Comparison of ENCODE assay signal across 22 cellular contexts in the genomic region with DNA sequence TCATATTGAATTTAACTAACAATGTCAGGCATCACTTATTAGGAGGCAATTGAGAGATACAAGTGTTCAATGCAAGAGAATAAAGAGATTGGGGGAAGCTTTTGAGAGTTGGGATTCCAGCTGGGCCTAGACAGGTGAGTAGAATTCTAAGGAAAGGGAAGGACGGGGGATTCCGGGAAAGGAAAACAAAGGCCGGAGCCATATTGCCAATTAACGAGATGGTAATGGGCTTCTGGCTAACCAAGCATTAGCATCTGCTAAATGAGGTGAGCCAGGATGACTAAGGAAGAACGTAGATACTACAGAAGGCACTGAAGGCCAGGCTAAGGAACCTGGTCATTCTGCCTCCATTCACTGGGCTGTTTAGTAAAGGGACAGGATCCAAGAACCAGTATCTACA. TPM values are rescaled to one million over a fixed set of nuclear protein-coding genes. Genes with fewer than 3 reads are reported as not detected.
DNase-seq lines count a peak whose midpoint lies in the region; ATAC-seq and TF ChIP-seq lines count a peak whose summit lies in the region.
"Had no signal": no experiment of that assay in that cellular context is flagged by ENCODE, and none has a peak within 500 bp of the region (broad histone marks: within the 10 kb centered on the region; RNA-seq: fewer than 3 reads in every experiment).

No MANE protein-coding gene starts in this region.

- H3K27me3 ChIP-seq in HUES64 (ENCODE audit: insufficient read depth, low read length) = no peaks in the 10 kb centered on the region
- H3K27me3 ChIP-seq: BLaER1 treated with 17β-estradiol and CSF1 and Interleukin-3, amounts not matched to agents 10 nM and 100 nM; esophagus squamous epithelium; spleen; vagina had no signal

- H3K27ac ChIP-seq in HUES64 (ENCODE audit: low read depth, low read length) = peak overlapping the region; percentile 7
- peak overlapping the region; percentile 34 for H3K27ac ChIP-seq in cingulate gyrus (ENCODE audit: low read depth, low read length)
- H3K27ac ChIP-seq: BLaER1 treated with 17β-estradiol and CSF1 and Interleukin-3, amounts not matched to agents 10 nM and 100 nM; esophagus squamous epithelium; spleen; vagina had no signal

- no TSS peak for BruUV-seq in Calu3 (replicated peaks; lab: Mats Ljungman, UMichigan)

- no peaks in the 10 kb centered on the region for H3K9me3 ChIP-seq in HUES64 (ENCODE audit: insufficient read depth, low read depth, low read length)
- H3K9me3 ChIP-seq: BLaER1 treated with 17β-estradiol and CSF1 and Interleukin-3, amounts not matched to agents 10 nM and 100 nM; esophagus squamous epithelium; mucosa of descending colon; spleen; vagina had no signal

- no peak overlapping the region for H3K9ac ChIP-seq in HUES64 (ENCODE audit: low read depth, low read length)
- H3K9ac ChIP-seq: BLaER1 treated with 17β-estradiol and CSF1 and Interleukin-3, amounts not matched to agents 10 nM and 100 nM had no signal

- peaks cover 98% of the 10 kb centered on the region for H3K4me1 Mint-ChIP-seq in activated CD8-positive, alpha-beta T cell treated with anti-CD3 and anti-CD28 coated beads for 36 hours (ENCODE audit: low read depth)
- peaks cover 92% of the 10 kb centered on the region for H3K4me1 Mint-ChIP-seq in activated CD8-positive, alpha-beta T cell treated with anti-CD3 and anti-CD28 coated beads, Interleukin-2, amount 10 ng/mL, durations not matched to agents 7 days and 5 days (ENCODE audit: low read depth)
- peaks cover 88% of the 10 kb centered on the region for H3K4me1 Mint-ChIP-seq in neural crest cell
- peaks cover 20% of the 10 kb centered on the region for H3K4me1 Mint-ChIP-seq in Calu3 (ENCODE audit: low read depth, unreplicated experiment)

- intact Hi-C loops in activated CD8-positive, alpha-beta T cell treated with anti-CD3 and anti-CD28 coated beads for 36 hours (cut with micrococcal nuclease) = no loop called here
- intact Hi-C loops in Calu3 (cut with micrococcal nuclease; ENCODE audit: unreplicated experiment) = no loop called here

- POLR2A ChIA-PET in activated CD8-positive, alpha-beta T cell treated with anti-CD3 and anti-CD28 coated beads for 36 hours (lab: Charles Lee) = interaction anchor here (0.6 to 3.3 kb wide), 10 partner anchors 8 to 128 kb away, joined by 3 to 16 read pairs (median 4); no protein-coding TSS in a partner anchor
- POLR2A ChIA-PET in activated CD8-positive, alpha-beta T cell treated with anti-CD3 and anti-CD28 coated beads, Interleukin-2, amount 10 ng/mL, durations not matched to agents 7 days and 5 days (lab: Charles Lee) = interaction anchor here (1.5 kb wide), 1 partner anchor 9 kb away, joined by 4 read pairs; no protein-coding TSS in a partner anchor

- no peak for DNase-seq in activated CD8-positive, alpha-beta T cell treated with anti-CD3 and anti-CD28 coated beads for 36 hours
- DNase-seq in activated CD8-positive, alpha-beta T cell treated with anti-CD3 and anti-CD28 coated beads, Interleukin-2, amount 10 ng/mL, durations not matched to agents 7 days and 5 days = no peak
- DNase-seq in neural crest cell (ENCODE audit: low read depth, low spot score) (no peak), Calu3 (no peak), NCI-H1436 (lab: John Stamatoyannopoulos, UW) (no peak), NCI-H187 treated with DMSO at 0.1 percent for 48 hours (lab: John Stamatoyannopoulos, UW) (no peak)
- DNase-seq: activated CD4-positive, alpha-beta T cell treated with anti-CD3 and anti-CD28 coated beads for 4 hours; DMS53; esophagus squamous epithelium; KG1; mucosa of descending colon; MV-4-11; NCI-H2029; NCI-H510A; retina; RPMI8226; spleen; stimulated activated CD4-positive, alpha-beta T cell treated with anti-CD3 and anti-CD28 coated beads, Interleukin-4, amount 100 ng/mL, for 4 hours had no signal

- H3K4me3 ChIP-seq in HUES64 (ENCODE audit: low read length) = no peak overlapping the region
- H3K4me3 ChIP-seq: BLaER1 treated with 17β-estradiol and CSF1 and Interleukin-3, amounts not matched to agents 10 nM and 100 nM; esophagus squamous epithelium; mucosa of descending colon; spleen; vagina had no signal

- H3K36me3 Mint-ChIP-seq in activated CD8-positive, alpha-beta T cell treated with anti-CD3 and anti-CD28 coated beads for 36 hours (ENCODE audit: low read depth) = peaks cover 86% of the 10 kb centered on the region
- H3K36me3 Mint-ChIP-seq in activated CD8-positive, alpha-beta T cell treated with anti-CD3 and anti-CD28 coated beads, Interleukin-2, amount 10 ng/mL, durations not matched to agents 7 days and 5 days (ENCODE audit: low read depth) = peaks cover 31% of the 10 kb centered on the region
- no peaks in the 10 kb centered on the region for H3K36me3 Mint-ChIP-seq in neural crest cell (ENCODE audit: low read depth)
- H3K36me3 Mint-ChIP-seq in Calu3 (ENCODE audit: insufficient read depth, unreplicated experiment) = no peaks in the 10 kb centered on the region

- 56% methylated on average over 5 of the region's 5 CpGs for WGBS in HUES64

- no peaks in the 10 kb centered on the region for H3K36me3 ChIP-seq in HUES64 (ENCODE audit: insufficient read depth, low read length)
- H3K36me3 ChIP-seq: esophagus squamous epithelium, vagina had no signal

- H3K4me3 Mint-ChIP-seq in activated CD8-positive, alpha-beta T cell treated with anti-CD3 and anti-CD28 coated beads for 36 hours = peak overlapping the region; percentile 16
- H3K4me3 Mint-ChIP-seq in activated CD8-positive, alpha-beta T cell treated with anti-CD3 and anti-CD28 coated beads, Interleukin-2, amount 10 ng/mL, durations not matched to agents 7 days and 5 days = no peak overlapping the region
- H3K4me3 Mint-ChIP-seq in neural crest cell = peak overlapping the region; percentile 7
- no peak overlapping the region for H3K4me3 Mint-ChIP-seq in Calu3 (ENCODE audit: low read depth, unreplicated experiment)

- ATAC-seq in activated CD8-positive, alpha-beta T cell treated with anti-CD3 and anti-CD28 coated beads for 36 hours = no peak
- ATAC-seq in activated CD8-positive, alpha-beta T cell treated with anti-CD3 and anti-CD28 coated beads, Interleukin-2, amount 10 ng/mL, durations not matched to agents 7 days and 5 days = no peak
- ATAC-seq: mucosa of descending colon had no signal

- peak overlapping the region; percentile 91 for H3K27ac Mint-ChIP-seq in activated CD8-positive, alpha-beta T cell treated with anti-CD3 and anti-CD28 coated beads for 36 hours
- H3K27ac Mint-ChIP-seq in activated CD8-positive, alpha-beta T cell treated with anti-CD3 and anti-CD28 coated beads, Interleukin-2, amount 10 ng/mL, durations not matched to agents 7 days and 5 days = no peak overlapping the region
- H3K27ac Mint-ChIP-seq in neural crest cell (ENCODE audit: unreplicated experiment) (no peak overlapping the region), Calu3 (ENCODE audit: unreplicated experiment) (no peak overlapping the region)

- CTCF ChIA-PET in activated CD8-positive, alpha-beta T cell treated with anti-CD3 and anti-CD28 coated beads for 36 hours (lab: Charles Lee) = interaction anchor here (0.8 to 1.7 kb wide), 4 partner anchors 12 to 98 kb away, joined by 3 to 7 read pairs (median 4); no protein-coding TSS in a partner anchor
- CTCF ChIA-PET in activated CD8-positive, alpha-beta T cell treated with anti-CD3 and anti-CD28 coated beads, Interleukin-2, amount 10 ng/mL, durations not matched to agents 7 days and 5 days (lab: Charles Lee) = interaction anchor here (0.9 to 2.7 kb wide), 4 partner anchors 15 to 153 kb away, joined by 3 to 10 read pairs (median 6); no protein-coding TSS in a partner anchor
- CTCF ChIA-PET in Calu3 (lab: Charles Lee) = no interaction called here

- no peaks in the 10 kb centered on the region for H3K27me3 Mint-ChIP-seq in activated CD8-positive, alpha-beta T cell treated with anti-CD3 and anti-CD28 coated beads for 36 hours
- H3K27me3 Mint-ChIP-seq in activated CD8-positive, alpha-beta T cell treated with anti-CD3 and anti-CD28 coated beads, Interleukin-2, amount 10 ng/mL, durations not matched to agents 7 days and 5 days (ENCODE audit: low read depth) = no peaks in the 10 kb centered on the region
- no peaks in the 10 kb centered on the region for H3K27me3 Mint-ChIP-seq in neural crest cell (ENCODE audit: low read depth)
- no peaks in the 10 kb centered on the region for H3K27me3 Mint-ChIP-seq in Calu3 (ENCODE audit: unreplicated experiment)

- peaks cover 61% of the 10 kb centered on the region for H3K4me1 ChIP-seq in HUES64 (ENCODE audit: insufficient read depth, low read length)

- TF ChIP-seq CTCF in activated CD8-positive, alpha-beta T cell treated with anti-CD3 and anti-CD28 coated beads for 36 hours (IDR thresholded peaks at IDR 0.05) = no peak
- TF ChIP-seq CTCF in neural crest cell (conservative IDR thresholded peaks at IDR 0.05) (no peak), Calu3 (IDR thresholded peaks at IDR 0.05; ENCODE audit: unreplicated experiment) (no peak)

- no peaks in the 10 kb centered on the region for H3K9me3 Mint-ChIP-seq in activated CD8-positive, alpha-beta T cell treated with anti-CD3 and anti-CD28 coated beads for 36 hours
- H3K9me3 Mint-ChIP-seq in activated CD8-positive, alpha-beta T cell treated with anti-CD3 and anti-CD28 coated beads, Interleukin-2, amount 10 ng/mL, durations not matched to agents 7 days and 5 days (ENCODE audit: insufficient read depth) = no peaks in the 10 kb centered on the region
- H3K9me3 Mint-ChIP-seq in neural crest cell = no peaks in the 10 kb centered on the region
- peaks cover 3% of the 10 kb centered on the region for H3K9me3 Mint-ChIP-seq in Calu3 (ENCODE audit: low read depth, unreplicated experiment)

RNA-seq across cellular contexts. Expression of a gene that starts 10.5 kb away (rescaled TPM):
- total RNA-seq in activated CD8-positive, alpha-beta T cell treated with anti-CD3 and anti-CD28 coated beads for 36 hours = 100 to 1,000 TPM; 384 to 386 TPM
- 100 to 1,000 TPM; 148 to 154 TPM for total RNA-seq in activated CD8-positive, alpha-beta T cell treated with anti-CD3 and anti-CD28 coated beads, Interleukin-2, amount 10 ng/mL, durations not matched to agents 7 days and 5 days
- 68.1 TPM for polyA plus RNA-seq in HUES64 (2013, experiment 1 of 2)
- polyA plus RNA-seq in HUES64 (2013, experiment 2 of 2) = 68.6 TPM
- total RNA-seq in neural crest cell (227 and 260 TPM in 2 replicates), Calu3 (2022) (61.0 and 64.6 TPM in 2 replicates)

Comparison
In these comparisons a context has a peak if more than half of its experiments do, and no peak if none do; other contexts are left out.
1. H3K4me3 Mint-ChIP-seq: peak in activated CD8-positive, alpha-beta T cell treated with anti-CD3 and anti-CD28 coated beads for 36 hours (single experiment) and neural crest cell (single experiment); none in activated CD8-positive, alpha-beta T cell treated with anti-CD3 and anti-CD28 coated beads, Interleukin-2, amount 10 ng/mL, durations not matched to agents 7 days and 5 days (single experiment) and Calu3 (single experiment).